In genomic region chr7:34320926-34321609, GRCh38 we compare ENCODE assay signal across 7 cellular contexts.
DNase-seq lines count a peak whose midpoint lies in the region; TF ChIP-seq lines count a peak whose summit lies in the region.

No MANE protein-coding gene starts in this region.

- in situ Hi-C loops in GM13976 (cut with MboI; ENCODE audit: low sequenced_read_pairs, unreplicated experiment), result no loop called here

- peaks cover 2% of the 10 kb centered on the region for H3K4me1 Mint-ChIP-seq in activated naive CD8-positive, alpha-beta T cell (ENCODE audit: low read depth)
- no peaks in the 10 kb centered on the region for H3K4me1 Mint-ChIP-seq in glutamatergic neuron (ENCODE audit: low read depth, unreplicated experiment)

- no peaks in the 10 kb centered on the region for H3K36me3 ChIP-seq in MG63

- CTCF ChIA-PET in RWPE1 (lab: Yijun Ruan, JAX), result interaction anchor here (0.6 to 1.5 kb wide), 15 partner anchors 14 to 1017 kb away, joined by 3 to 5 read pairs (median 4); no protein-coding TSS in a partner anchor

- no peaks in the 10 kb centered on the region for H3K9me3 Mint-ChIP-seq in activated naive CD8-positive, alpha-beta T cell (ENCODE audit: low read depth)
- H3K9me3 Mint-ChIP-seq in glutamatergic neuron (ENCODE audit: unreplicated experiment), result no peaks in the 10 kb centered on the region

- H3K4me3 ChIP-seq in HFF-Myc (replicated peaks; ENCODE audit: low read depth, low read length) (no peak overlapping the region), MG63 (no peak overlapping the region)

- H3K4me3 Mint-ChIP-seq in activated naive CD8-positive, alpha-beta T cell, result peak overlapping the region; percentile 69
- peak overlapping the region; percentile 83 for H3K4me3 Mint-ChIP-seq in glutamatergic neuron (ENCODE audit: unreplicated experiment)

- peak overlapping the region; percentile 63 for H3K27ac ChIP-seq in RWPE1

- H3K27ac Mint-ChIP-seq in activated naive CD8-positive, alpha-beta T cell, result no peak overlapping the region
- H3K27ac Mint-ChIP-seq in glutamatergic neuron (ENCODE audit: unreplicated experiment), result no peak overlapping the region

- peak; percentile 77 for DNase-seq in GM13976 (ENCODE audit: low spot score)
- peak; percentile 48 for DNase-seq in HFF-Myc (ENCODE audit: extremely low read depth, low read depth)
- peak; percentile 67 for DNase-seq in MG63
- DNase-seq in RWPE1 (ENCODE audit: low spot score), result peak; percentile 83
- DNase-seq in glutamatergic neuron, result peak; percentile 67
- DNase-seq in pons (ENCODE audit: low spot score), result peak; percentile 69

- TF ChIP-seq CTCF in GM13976 (IDR thresholded peaks at IDR 0.05; ENCODE audit: borderline replicate concordance, control extremely low read depth, extremely low read depth, insufficient read depth, missing control alignments) (peak; percentile 79), HFF-Myc (IDR thresholded peaks at IDR 0.05; ENCODE audit: low read depth, low read length, missing control alignments) (peak; percentile 92), RWPE1 (conservative IDR thresholded peaks at IDR 0.05; ENCODE audit: low read depth) (peak; percentile 96), glutamatergic neuron (IDR thresholded peaks at IDR 0.05; ENCODE audit: partially characterized antibody, unreplicated experiment) (peak; percentile 94)

- peaks cover 10% of the 10 kb centered on the region for H3K27me3 Mint-ChIP-seq in activated naive CD8-positive, alpha-beta T cell
- H3K27me3 Mint-ChIP-seq in glutamatergic neuron (ENCODE audit: unreplicated experiment), result no peaks in the 10 kb centered on the region

- H3K9me3 ChIP-seq in MG63, result no peaks in the 10 kb centered on the region

- POLR2A ChIA-PET in RWPE1 (lab: Yijun Ruan, JAX; ENCODE audit: low non-redundant PET), result no interaction called here

- H3K36me3 Mint-ChIP-seq in activated naive CD8-positive, alpha-beta T cell, result no peaks in the 10 kb centered on the region
- H3K36me3 Mint-ChIP-seq in glutamatergic neuron (ENCODE audit: unreplicated experiment), result no peaks in the 10 kb centered on the region

- H3K27me3 ChIP-seq in MG63, result no peaks in the 10 kb centered on the region
